1 cellular context compared by ENCODE assay signal in the genomic region with DNA sequence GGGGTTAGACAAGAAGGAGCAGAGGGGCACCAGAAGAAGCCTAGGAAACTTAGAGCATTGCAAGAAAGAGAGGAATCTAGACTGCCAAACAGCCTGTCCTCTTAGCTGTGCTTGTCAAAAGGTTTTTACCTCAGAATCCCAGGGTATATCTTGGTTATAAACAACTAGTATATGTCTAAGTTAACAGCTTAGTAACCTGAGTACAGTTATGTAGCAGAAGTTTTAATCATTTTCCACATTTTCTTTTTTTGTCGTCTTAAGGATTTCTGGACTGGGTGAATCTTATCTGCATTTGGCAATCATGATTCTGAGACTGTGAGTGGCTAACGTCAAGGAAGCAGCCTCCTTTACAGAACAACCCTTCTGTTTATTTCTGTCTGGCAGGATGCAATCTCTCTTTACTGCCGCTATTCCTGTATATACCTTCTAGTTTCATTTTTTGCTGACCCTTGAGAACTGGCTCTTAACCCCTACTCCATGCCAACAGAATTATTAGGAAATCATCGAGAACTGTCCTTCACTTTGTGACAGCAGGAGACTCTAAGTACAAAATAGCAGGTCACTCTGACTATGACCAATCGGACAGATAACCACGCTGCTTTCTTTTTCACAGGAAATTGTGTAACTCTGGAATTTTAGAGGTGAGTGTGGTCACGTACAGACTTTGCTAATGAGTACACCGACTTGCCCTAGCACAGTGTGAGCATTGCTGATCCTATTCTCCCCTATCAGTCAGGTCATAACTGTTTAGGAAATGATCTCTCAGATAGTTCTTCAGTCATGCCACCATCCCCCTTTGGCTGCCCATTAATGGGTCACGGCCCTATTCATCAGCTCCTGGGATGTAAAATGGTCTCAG.
TF ChIP-seq lines count a peak whose summit lies in the region.

No MANE protein-coding gene starts in this region.

TF ChIP-seq in GM23338, 12 proteins besides CTCF, POLR2A, EP300 and RAD21 (continued from another document):
- TF ChIP-seq, protein P1, sequence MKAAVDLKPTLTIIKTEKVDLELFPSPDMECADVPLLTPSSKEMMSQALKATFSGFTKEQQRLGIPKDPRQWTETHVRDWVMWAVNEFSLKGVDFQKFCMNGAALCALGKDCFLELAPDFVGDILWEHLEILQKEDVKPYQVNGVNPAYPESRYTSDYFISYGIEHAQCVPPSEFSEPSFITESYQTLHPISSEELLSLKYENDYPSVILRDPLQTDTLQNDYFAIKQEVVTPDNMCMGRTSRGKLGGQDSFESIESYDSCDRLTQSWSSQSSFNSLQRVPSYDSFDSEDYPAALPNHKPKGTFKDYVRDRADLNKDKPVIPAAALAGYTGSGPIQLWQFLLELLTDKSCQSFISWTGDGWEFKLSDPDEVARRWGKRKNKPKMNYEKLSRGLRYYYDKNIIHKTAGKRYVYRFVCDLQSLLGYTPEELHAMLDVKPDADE (IDR thresholded peaks at IDR 0.05) = no peak
- TF ChIP-seq NANOG (IDR thresholded peaks at IDR 0.05; ENCODE audit: borderline replicate concordance) (no peak), EZH2phosphoT487 (IDR thresholded peaks at IDR 0.05; ENCODE audit: unreplicated experiment) (no peak), JUNB (IDR thresholded peaks at IDR 0.05; ENCODE audit: unreplicated experiment) (no peak), POLR2AphosphoS5 (IDR thresholded peaks at IDR 0.05; ENCODE audit: low read depth) (no peak), ZNF114 (CRISPR knock-in tag; IDR thresholded peaks at IDR 0.05) (no peak), ZNF331 (CRISPR knock-in tag; IDR thresholded peaks at IDR 0.05; ENCODE audit: low read depth) (no peak)
- TF ChIP-seq, protein P2, sequence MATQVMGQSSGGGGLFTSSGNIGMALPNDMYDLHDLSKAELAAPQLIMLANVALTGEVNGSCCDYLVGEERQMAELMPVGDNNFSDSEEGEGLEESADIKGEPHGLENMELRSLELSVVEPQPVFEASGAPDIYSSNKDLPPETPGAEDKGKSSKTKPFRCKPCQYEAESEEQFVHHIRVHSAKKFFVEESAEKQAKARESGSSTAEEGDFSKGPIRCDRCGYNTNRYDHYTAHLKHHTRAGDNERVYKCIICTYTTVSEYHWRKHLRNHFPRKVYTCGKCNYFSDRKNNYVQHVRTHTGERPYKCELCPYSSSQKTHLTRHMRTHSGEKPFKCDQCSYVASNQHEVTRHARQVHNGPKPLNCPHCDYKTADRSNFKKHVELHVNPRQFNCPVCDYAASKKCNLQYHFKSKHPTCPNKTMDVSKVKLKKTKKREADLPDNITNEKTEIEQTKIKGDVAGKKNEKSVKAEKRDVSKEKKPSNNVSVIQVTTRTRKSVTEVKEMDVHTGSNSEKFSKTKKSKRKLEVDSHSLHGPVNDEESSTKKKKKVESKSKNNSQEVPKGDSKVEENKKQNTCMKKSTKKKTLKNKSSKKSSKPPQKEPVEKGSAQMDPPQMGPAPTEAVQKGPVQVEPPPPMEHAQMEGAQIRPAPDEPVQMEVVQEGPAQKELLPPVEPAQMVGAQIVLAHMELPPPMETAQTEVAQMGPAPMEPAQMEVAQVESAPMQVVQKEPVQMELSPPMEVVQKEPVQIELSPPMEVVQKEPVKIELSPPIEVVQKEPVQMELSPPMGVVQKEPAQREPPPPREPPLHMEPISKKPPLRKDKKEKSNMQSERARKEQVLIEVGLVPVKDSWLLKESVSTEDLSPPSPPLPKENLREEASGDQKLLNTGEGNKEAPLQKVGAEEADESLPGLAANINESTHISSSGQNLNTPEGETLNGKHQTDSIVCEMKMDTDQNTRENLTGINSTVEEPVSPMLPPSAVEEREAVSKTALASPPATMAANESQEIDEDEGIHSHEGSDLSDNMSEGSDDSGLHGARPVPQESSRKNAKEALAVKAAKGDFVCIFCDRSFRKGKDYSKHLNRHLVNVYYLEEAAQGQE (IDR thresholded peaks at IDR 0.05; ENCODE audit: unreplicated experiment) = no peak
